17 cellular contexts compared by ENCODE assay signal in the genomic region with DNA sequence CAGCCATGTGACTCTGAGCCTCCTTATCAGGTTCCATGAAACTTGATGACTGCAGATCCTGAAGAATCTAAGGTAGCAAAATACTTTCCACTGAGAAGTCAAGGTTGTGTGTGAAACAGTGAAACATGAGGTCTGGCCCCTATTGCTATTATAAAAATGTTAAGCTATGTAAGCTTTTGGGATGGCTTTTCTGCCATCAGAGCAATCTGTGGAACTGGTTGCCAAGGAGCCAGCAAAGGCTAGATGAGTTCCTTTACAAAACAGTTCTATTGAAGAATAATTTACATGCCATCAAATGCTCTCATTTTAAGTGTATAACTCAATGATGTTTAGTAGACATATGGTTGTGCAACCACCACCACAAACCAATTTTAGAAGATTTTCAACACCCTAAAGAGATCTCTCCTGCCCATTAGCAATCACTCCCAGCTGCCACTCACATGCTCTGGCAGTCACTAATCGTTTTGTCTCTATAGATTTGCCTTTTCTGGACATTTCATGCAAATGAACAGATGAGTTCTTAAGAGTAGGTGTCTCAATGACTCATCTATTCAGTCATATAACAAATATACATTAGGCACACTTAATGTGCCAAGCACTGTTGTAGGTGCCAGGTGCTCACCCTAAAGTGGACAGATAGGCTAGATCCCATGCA. TPM values are rescaled to one million over a fixed set of nuclear protein-coding genes. Genes with fewer than 3 reads are reported as not detected.
DNase-seq lines count a peak whose midpoint lies in the region; ATAC-seq and TF ChIP-seq lines count a peak whose summit lies in the region.
"Had no signal": no experiment of that assay in that cellular context is flagged by ENCODE, and none has a peak within 500 bp of the region (broad histone marks: within the 10 kb centered on the region; RNA-seq: fewer than 3 reads in every experiment).

No MANE protein-coding gene starts in this region.

- ATAC-seq in GM21723 (IDR thresholded peaks at IDR 0.05; ENCODE audit: unreplicated experiment) (peak; percentile 6), GM18861 (IDR thresholded peaks at IDR 0.05; ENCODE audit: unreplicated experiment) (no peak)
- no peak for ATAC-seq in stimulated activated memory B cell treated with anti-CD40 and anti-IgM and Interleukin-4, amounts not matched to agents 10 μg/mL and 1 μg/mL and 100 μg/mL, for 72 hours

- in situ Hi-C loops in KBM-7 (cut with MboI; ENCODE audit: low pct_unique_long_range_greater_than_20kb, low sequenced_read_pairs) (no loop called here), brain microvascular endothelial cell (cut with HindIII; ENCODE audit: low pct_ligation_motif_present, low sequenced_read_pairs) (no loop called here)

- peak; percentile 9 for DNase-seq in KBM-7
- peak in 3 of 61 donors; percentile 2 to 51 (median 2) for DNase-seq in caudate nucleus (lab: John Stamatoyannopoulos, UW)
- no peak for DNase-seq in Peyer's patch
- no peak for DNase-seq in brain microvascular endothelial cell
- DNase-seq: activated B cell treated with CpG ODN at 0.5 μM for 24 hours, HCEC 1CT, NCI-H345, SHP77, T-helper 2 cell had no signal

- H3K27me3 Mint-ChIP-seq in stimulated activated memory B cell treated with anti-CD40 and anti-IgM and Interleukin-4, amounts not matched to agents 10 μg/mL and 1 μg/mL and 100 μg/mL, for 72 hours = no peaks in the 10 kb centered on the region

- no peaks in the 10 kb centered on the region for H3K36me3 Mint-ChIP-seq in stimulated activated memory B cell treated with anti-CD40 and anti-IgM and Interleukin-4, amounts not matched to agents 10 μg/mL and 1 μg/mL and 100 μg/mL, for 72 hours

- peak overlapping the region; percentile 68 for H3K27ac ChIP-seq in caudate nucleus (ENCODE audit: low read depth, low read length)
- peak overlapping the region in 1 of 4 donors; percentile 8 for H3K27ac ChIP-seq in Peyer's patch
- no peak overlapping the region for H3K27ac ChIP-seq in brain microvascular endothelial cell
- H3K27ac ChIP-seq: breast epithelium had no signal

- no peaks in the 10 kb centered on the region for H3K9me3 ChIP-seq in Peyer's patch
- H3K9me3 ChIP-seq: breast epithelium had no signal

- TF ChIP-seq CTCF in Peyer's patch (IDR thresholded peaks at IDR 0.05) = no peak
- TF ChIP-seq CTCF in brain microvascular endothelial cell (IDR thresholded peaks at IDR 0.05; ENCODE audit: low read depth, low read length, missing control alignments) = no peak

- H3K4me3 Mint-ChIP-seq in stimulated activated memory B cell treated with anti-CD40 and anti-IgM and Interleukin-4, amounts not matched to agents 10 μg/mL and 1 μg/mL and 100 μg/mL, for 72 hours = no peak overlapping the region
- H3K4me3 Mint-ChIP-seq: activated B cell treated with CpG ODN at 0.5 μM for 24 hours had no signal

- no peak for TF ChIP-seq POLR2A in Peyer's patch (IDR thresholded peaks at IDR 0.05)

- no peaks in the 10 kb centered on the region for H3K9me3 Mint-ChIP-seq in stimulated activated memory B cell treated with anti-CD40 and anti-IgM and Interleukin-4, amounts not matched to agents 10 μg/mL and 1 μg/mL and 100 μg/mL, for 72 hours
- H3K9me3 Mint-ChIP-seq: activated B cell treated with CpG ODN at 0.5 μM for 24 hours had no signal

- H3K27me3 ChIP-seq in Peyer's patch (no peaks in the 10 kb centered on the region), brain microvascular endothelial cell (replicated peaks) (no peaks in the 10 kb centered on the region)
- H3K27me3 ChIP-seq: breast epithelium had no signal

- peak overlapping the region; percentile 11 for H3K27ac Mint-ChIP-seq in stimulated activated memory B cell treated with anti-CD40 and anti-IgM and Interleukin-4, amounts not matched to agents 10 μg/mL and 1 μg/mL and 100 μg/mL, for 72 hours
- H3K27ac Mint-ChIP-seq: activated B cell treated with CpG ODN at 0.5 μM for 24 hours had no signal

- no peak overlapping the region for H3K4me3 ChIP-seq in Peyer's patch
- H3K4me3 ChIP-seq in brain microvascular endothelial cell (ENCODE audit: low read depth, low read length) = no peak overlapping the region
- H3K4me3 ChIP-seq: breast epithelium had no signal

- H3K4me1 Mint-ChIP-seq in stimulated activated memory B cell treated with anti-CD40 and anti-IgM and Interleukin-4, amounts not matched to agents 10 μg/mL and 1 μg/mL and 100 μg/mL, for 72 hours = peaks cover 11% of the 10 kb centered on the region

- H3K36me3 ChIP-seq in Peyer's patch = no peaks in the 10 kb centered on the region
- H3K36me3 ChIP-seq in brain microvascular endothelial cell (replicated peaks) = no peaks in the 10 kb centered on the region
- H3K36me3 ChIP-seq: breast epithelium had no signal

- H3K4me1 ChIP-seq in Peyer's patch = no peaks in the 10 kb centered on the region
- H3K4me1 ChIP-seq: breast epithelium had no signal

RNA-seq across cellular contexts. Expression of gene MEP1A, which starts 19.9 kb away (rescaled TPM):
- 1,000 to 10,000 TPM in 1 of 4 donors, 100 to 1,000 TPM in 2, 10 to 100 TPM in 1; 16.5 to 2,426 (median 830) TPM for total RNA-seq in Peyer's patch
- total RNA-seq: activated B cell treated with CpG ODN at 0.5 μM for 24 hours, G401, glomerular endothelial cell, lower leg skin, osteocyte had no signal

RNA-seq across cellular contexts. Expression of gene ANKRD66, which starts 26.6 kb away (rescaled TPM):
- not detected for total RNA-seq in Peyer's patch
- total RNA-seq: activated B cell treated with CpG ODN at 0.5 μM for 24 hours, breast epithelium, G401, glomerular endothelial cell, lower leg skin, osteocyte had no signal

RNA-seq across cellular contexts. Expression of gene PLA2G7, which starts 38.2 kb away (rescaled TPM):
- 1 to 10 TPM in 1 of 4 donors, under 1 TPM in 3; 0.53 to 3.3 (median 0.73) TPM for total RNA-seq in Peyer's patch
- total RNA-seq: G401, glomerular endothelial cell, osteocyte had no signal
